17 cellular contexts compared by ENCODE assay signal in the genomic region with DNA sequence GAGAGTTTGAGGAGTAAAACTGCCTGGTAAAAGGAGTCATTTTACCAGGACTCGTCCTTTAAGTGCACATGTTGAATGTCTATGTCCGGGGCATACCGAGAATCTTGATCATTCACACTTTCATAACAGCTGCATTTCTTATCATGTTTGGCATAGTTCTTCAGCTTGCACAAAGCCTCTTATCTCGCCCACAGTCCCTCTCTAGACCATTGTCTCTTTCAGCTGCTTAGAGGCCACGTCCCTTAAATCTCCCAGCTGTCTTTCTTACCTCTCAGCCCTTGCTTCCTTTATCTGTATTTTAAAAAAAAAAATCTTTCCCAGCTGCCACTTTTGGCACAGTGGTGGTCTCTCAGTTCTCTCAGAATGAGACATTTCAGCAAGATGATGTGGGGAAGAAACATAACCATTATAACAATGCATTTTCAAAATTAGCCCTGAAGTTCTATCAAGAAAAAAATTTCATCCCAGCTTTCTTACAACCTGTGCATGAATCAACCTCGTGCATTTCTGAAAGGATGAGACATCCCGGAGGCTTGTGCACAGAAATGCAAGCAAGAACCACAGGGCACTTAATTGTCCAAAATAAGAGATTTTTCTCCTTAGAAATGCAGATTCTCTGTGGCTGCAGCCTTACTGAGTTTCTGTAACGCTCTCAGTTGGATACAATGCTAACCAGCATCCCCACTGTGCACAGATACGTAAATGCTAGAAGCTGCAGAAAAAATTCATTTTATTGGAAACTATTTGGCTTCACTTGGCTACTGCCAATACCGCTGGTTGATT. TPM values are rescaled to one million over a fixed set of nuclear protein-coding genes. Genes with fewer than 3 reads are reported as not detected.
DNase-seq lines count a peak whose midpoint lies in the region; ATAC-seq, FAIRE-seq and TF ChIP-seq lines count a peak whose summit lies in the region.
"Had no signal": no experiment of that assay in that cellular context is flagged by ENCODE, and none has a peak within 500 bp of the region (broad histone marks: within the 10 kb centered on the region; RNA-seq: fewer than 3 reads in every experiment).

No MANE protein-coding gene starts in this region.

- no peak overlapping the region for H4K5ac ChIP-seq in IMR-90 (ENCODE audit: low read depth, low read length)

- H2AK5ac ChIP-seq in IMR-90 (ENCODE audit: low read depth, low read length): no peak overlapping the region

- no peaks in the 10 kb centered on the region for H3K27me3 Mint-ChIP-seq in chondrocyte (ENCODE audit: low read depth)
- H3K27me3 Mint-ChIP-seq: activated B cell treated with CpG ODN at 0.5 μM for 24 hours; activated CD8-positive, alpha-beta memory T cell treated with anti-CD3 and anti-CD28 coated beads, Interleukin-2, amount 10 ng/mL, durations not matched to agents 7 days and 5 days had no signal

- H3K4me3 ChIP-seq in IMR-90 (ENCODE audit: insufficient read depth, low read depth, low read length) (no peak overlapping the region), astrocyte of the cerebellum (ENCODE audit: low read depth, low read length) (no peak overlapping the region), keratinocyte (ENCODE audit: control insufficient read depth in 2 of 3, extremely low read depth in 1 of 3, insufficient read depth in 2 of 3, low read depth in 1 of 3, low read length in 3 of 3) (no peak overlapping the region)
- H3K4me3 ChIP-seq: colonic mucosa, GM12878, upper lobe of left lung had no signal

- H2BK15ac ChIP-seq in IMR-90 (ENCODE audit: low read depth, low read length): no peak overlapping the region

- no peaks in the 10 kb centered on the region; the same call in 1 of the 2 replicates for H3K36me3 ChIP-seq in IMR-90 (ENCODE audit: control insufficient read depth, insufficient read depth, low read length)
- no peaks in the 10 kb centered on the region for H3K36me3 ChIP-seq in keratinocyte (ENCODE audit: control insufficient read depth in 2 of 2, extremely low read depth in 1 of 2, insufficient read depth in 2 of 2, low read length in 2 of 2)
- H3K36me3 ChIP-seq: colonic mucosa, upper lobe of left lung had no signal

- no peak overlapping the region for H3K4ac ChIP-seq in IMR-90 (ENCODE audit: low read depth, low read length)

- H2BK20ac ChIP-seq in IMR-90 (ENCODE audit: low read depth, low read length): no peak overlapping the region

- WGBS in IMR-90 (ENCODE audit: extremely low coverage in 2 of 2, insufficient read length in 1 of 2), 2 experiments: 7% methylated on average over 3 of the region's 10 CpGs; no CpG with 5 or more reads in 1 of the 2 experiments

- POLR2A ChIA-PET in IMR-90 (lab: Charles Lee; ENCODE audit: unreplicated experiment): no interaction called here

- H3K9ac ChIP-seq in IMR-90 (ENCODE audit: low read depth, low read length) (no peak overlapping the region), keratinocyte (ENCODE audit: control insufficient read depth, extremely low read depth, insufficient read depth, low read length) (no peak overlapping the region)

- H3K4me2 ChIP-seq in IMR-90 (ENCODE audit: low read depth, low read length) (peak overlapping the region; percentile 25; the same call in 1 of the 2 replicates), keratinocyte (ENCODE audit: control insufficient read depth, extremely low read depth, insufficient read depth, low read depth, low read length) (no peak overlapping the region)

- 0 out of 4 replicates have a peak overlapping the region, but pooled peaks of 1 of the 2 experiments have one; percentile 3 for H4K8ac ChIP-seq in IMR-90 (ENCODE audit: low read depth in 2 of 2, low read length in 2 of 2)

- H2AK9ac ChIP-seq in IMR-90 (replicated peaks; ENCODE audit: low read depth, low read length, poor library complexity): no peak overlapping the region

- H3K27ac Mint-ChIP-seq in chondrocyte (ENCODE audit: unreplicated experiment): no peak overlapping the region
- H3K27ac Mint-ChIP-seq: activated B cell treated with CpG ODN at 0.5 μM for 24 hours; activated CD8-positive, alpha-beta memory T cell treated with anti-CD3 and anti-CD28 coated beads, Interleukin-2, amount 10 ng/mL, durations not matched to agents 7 days and 5 days had no signal

- CTCF ChIA-PET in IMR-90 (lab: Yijun Ruan, JAX): no interaction called here

- H2BK120ac ChIP-seq in IMR-90 (ENCODE audit: low read depth, low read length): no peak overlapping the region

- no peak overlapping the region for H4K91ac ChIP-seq in IMR-90 (ENCODE audit: insufficient read depth, low read depth, low read length)

- TF ChIP-seq POLR2A in IMR-90 (IDR thresholded peaks at IDR 0.05; ENCODE audit: low read depth, low read length): no peak

- no peak for TF ChIP-seq RAD21 in IMR-90 (IDR thresholded peaks at IDR 0.05; ENCODE audit: low read length)

- no peak for TF ChIP-seq CTCF in IMR-90 (conservative IDR thresholded peaks at IDR 0.05; ENCODE audit: low read depth, low read length)
- no peak for TF ChIP-seq CTCF in astrocyte of the cerebellum (IDR thresholded peaks at IDR 0.05; ENCODE audit: low read depth, low read length, missing control alignments)
- TF ChIP-seq CTCF in keratinocyte (optimal IDR thresholded peaks at IDR 0.05 in 1 of 3, IDR thresholded peaks at IDR 0.05 in 1 of 3, conservative IDR thresholded peaks at IDR 0.05 in 1 of 3; ENCODE audit: extremely low read depth in 1 of 3, insufficient read depth in 2 of 3, low read length in 3 of 3): no peak
- no peak for TF ChIP-seq CTCF in chondrocyte (IDR thresholded peaks at IDR 0.05)

- H2BK5ac ChIP-seq in IMR-90 (ENCODE audit: low read depth, low read length, poor library complexity, severe bottlenecking): no peak overlapping the region

- intact Hi-C loops in IMR-90 (cut with micrococcal nuclease): no loop called here

- H3K79me2 ChIP-seq in keratinocyte (ENCODE audit: control insufficient read depth, insufficient read depth, low read length): no peaks in the 10 kb centered on the region

- no peaks in the 10 kb centered on the region for H3K79me1 ChIP-seq in IMR-90 (ENCODE audit: low read depth in 1 of 2, low read length in 2 of 2)

- H3K18ac ChIP-seq in IMR-90 (ENCODE audit: low read depth, low read length): no peak overlapping the region

- H3K9me3 ChIP-seq in IMR-90 (ENCODE audit: control insufficient read depth, insufficient read depth, low read length) (no peaks in the 10 kb centered on the region), keratinocyte (ENCODE audit: control insufficient read depth, low read depth, low read length) (no peaks in the 10 kb centered on the region)
- H3K9me3 ChIP-seq: colonic mucosa, upper lobe of left lung had no signal

- H4K20me1 ChIP-seq in IMR-90 (ENCODE audit: insufficient read depth, low read length): no peaks in the 10 kb centered on the region
- no peaks in the 10 kb centered on the region for H4K20me1 ChIP-seq in keratinocyte (ENCODE audit: control insufficient read depth, extremely low read depth, insufficient read depth, low read length)

- H2AFZ ChIP-seq in IMR-90 (replicated peaks; ENCODE audit: low read length, poor library complexity): peak overlapping the region; percentile 7
- H2AFZ ChIP-seq in keratinocyte (ENCODE audit: control insufficient read depth, low read length): no peak overlapping the region

- H3K36me3 Mint-ChIP-seq in chondrocyte (ENCODE audit: low read depth): no peaks in the 10 kb centered on the region
- H3K36me3 Mint-ChIP-seq: activated CD8-positive, alpha-beta memory T cell treated with anti-CD3 and anti-CD28 coated beads, Interleukin-2, amount 10 ng/mL, durations not matched to agents 7 days and 5 days had no signal

- DNase-seq in CMK (ENCODE audit: low read depth) (peak; percentile 39), IMR-90 (peak; percentile 72), astrocyte of the cerebellum (ENCODE audit: low read depth) (peak; percentile 63), keratinocyte (ENCODE audit: low read depth, low spot score) (no peak), NCI-H2196 treated with DMSO at 0.1 percent for 48 hours (lab: John Stamatoyannopoulos, UW; ENCODE audit: unreplicated experiment) (no peak), left lobe of liver (ENCODE audit: low spot score) (no peak), chondrocyte (ENCODE audit: low spot score) (no peak), NK-92 (lab: John Stamatoyannopoulos, UW; ENCODE audit: unreplicated experiment) (no peak)
- DNase-seq: activated B cell treated with CpG ODN at 0.5 μM for 24 hours; activated CD8-positive, alpha-beta memory T cell treated with anti-CD3 and anti-CD28 coated beads, Interleukin-2, amount 10 ng/mL, durations not matched to agents 7 days and 5 days; activated naive CD4-positive, alpha-beta T cell treated with anti-CD3 and anti-CD28 coated beads, Interleukin-2, amount 50 U/mL, for 16 hours; colonic mucosa; DMS53; NCI-H2081; posterior cingulate gyrus; upper lobe of left lung had no signal

- H3K14ac ChIP-seq in IMR-90 (replicated peaks; ENCODE audit: low read depth, low read length): no peak overlapping the region

- peak; percentile 88 for ATAC-seq in IMR-90 (ENCODE audit: low read depth)
- ATAC-seq in left lobe of liver: no peak
- ATAC-seq: activated CD8-positive, alpha-beta memory T cell treated with anti-CD3 and anti-CD28 coated beads, Interleukin-2, amount 10 ng/mL, durations not matched to agents 7 days and 5 days; GM12878 had no signal

- dilution Hi-C loops in IMR-90 (cut with HindIII; ENCODE audit: low sequenced_read_pairs, unreplicated experiment): no loop called here
- dilution Hi-C loops in keratinocyte (cut with MboI; ENCODE audit: extremely low pct_ligation_motif_present, low sequenced_read_pairs): no loop called here

- H3K4me1 ChIP-seq in IMR-90 (ENCODE audit: control insufficient read depth, insufficient read depth, low read length): peaks cover 6% of the 10 kb centered on the region; the same call in 1 of the 2 replicates
- no peaks in the 10 kb centered on the region for H3K4me1 ChIP-seq in keratinocyte (ENCODE audit: control insufficient read depth, extremely low read depth, insufficient read depth, low read length)
- H3K4me1 ChIP-seq: colonic mucosa, upper lobe of left lung had no signal

- H3K56ac ChIP-seq in IMR-90 (ENCODE audit: extremely low read depth, insufficient read depth, low read length): no peak overlapping the region

- no peak overlapping the region for H3K4me3 Mint-ChIP-seq in chondrocyte (ENCODE audit: unreplicated experiment)
- H3K4me3 Mint-ChIP-seq: activated B cell treated with CpG ODN at 0.5 μM for 24 hours; activated CD8-positive, alpha-beta memory T cell treated with anti-CD3 and anti-CD28 coated beads, Interleukin-2, amount 10 ng/mL, durations not matched to agents 7 days and 5 days had no signal

- peak; percentile 20 for FAIRE-seq in keratinocyte (lab: Jason Lieb, UNC)
- FAIRE-seq: GM12878 had no signal

- no peaks in the 10 kb centered on the region for H3K9me1 ChIP-seq in IMR-90 (ENCODE audit: insufficient read depth, low read length)
- H3K9me1 ChIP-seq in keratinocyte (ENCODE audit: control insufficient read depth, extremely low read depth, insufficient read depth, low read length): no peaks in the 10 kb centered on the region

- H3K23ac ChIP-seq in IMR-90 (ENCODE audit: low read depth, low read length): no peak overlapping the region; the same call in 1 of the 2 replicates

- H3K27me3 ChIP-seq in IMR-90 (ENCODE audit: control insufficient read depth, insufficient read depth, low read length) (no peaks in the 10 kb centered on the region), keratinocyte (ENCODE audit: control insufficient read depth, extremely low read depth, insufficient read depth, low read length) (no peaks in the 10 kb centered on the region)
- H3K27me3 ChIP-seq: colonic mucosa, upper lobe of left lung had no signal

- in situ Hi-C loops in IMR-90 (cut with MboI; ENCODE audit: low sequenced_read_pairs) (no loop called here), astrocyte of the cerebellum (cut with HindIII; ENCODE audit: low sequenced_read_pairs) (no loop called here)

- H3K27ac ChIP-seq in IMR-90 (ENCODE audit: insufficient read depth, low read length): no peak overlapping the region
- H3K27ac ChIP-seq in keratinocyte (ENCODE audit: control insufficient read depth, insufficient read depth, low read length): no peak overlapping the region
- H3K27ac ChIP-seq: colonic mucosa, upper lobe of left lung had no signal

- BruUV-seq in IMR-90 (replicated peaks; lab: Mats Ljungman, UMichigan): no TSS peak

- peaks cover 4% of the 10 kb centered on the region for H3K4me1 Mint-ChIP-seq in chondrocyte (ENCODE audit: low read depth)
- H3K4me1 Mint-ChIP-seq: activated B cell treated with CpG ODN at 0.5 μM for 24 hours; activated CD8-positive, alpha-beta memory T cell treated with anti-CD3 and anti-CD28 coated beads, Interleukin-2, amount 10 ng/mL, durations not matched to agents 7 days and 5 days had no signal

- H3K9me3 Mint-ChIP-seq in chondrocyte (ENCODE audit: low read depth): no peaks in the 10 kb centered on the region

RNA-seq across cellular contexts. Expression of a gene that starts 24.2 kb away (rescaled TPM):
- total RNA-seq in IMR-90 (2012; rRNA removed) (4.1 and 6.7 TPM in 2 replicates), left lobe of liver (0.05 TPM), chondrocyte (10.1 to 13.1 TPM (median 10.8 TPM) in 3 replicates)
- polyA plus RNA-seq in IMR-90 (2012; rRNA removed) (6.6 and 8.1 TPM in 2 replicates), keratinocyte (1.3 to 1.9 TPM (median 1.3 TPM) in 3 replicates)
- 3.4 and 9.8 TPM in 2 replicates for polyA plus RNA-seq in IMR-90 (2012; cell fraction: cytosol; rRNA removed)
- polyA plus RNA-seq in IMR-90 (2012; cell fraction: nucleus; rRNA removed; ENCODE audit: low replicate concordance): 10.1 and 17.8 TPM in 2 replicates
- 0.17 TPM for polyA plus RNA-seq in keratinocyte (2011; ENCODE audit: low read depth)
- 1.5 and 1.8 TPM in 2 replicates for polyA plus RNA-seq in keratinocyte (2011; cell fraction: cytosol; rRNA removed)
- 1.6 and 1.7 TPM in 2 replicates for polyA plus RNA-seq in keratinocyte (2011; cell fraction: nucleus; rRNA removed)
- 0.18 and 1.1 TPM in 2 replicates for polyA plus RNA-seq in keratinocyte (2012; ENCODE audit: low replicate concordance)
- polyA minus RNA-seq in keratinocyte: 1.2 to 6.2 TPM (median 5.8 TPM) in 3 replicates
- 4.8 TPM for polyA minus RNA-seq in keratinocyte (2011; cell fraction: cytosol; rRNA and poly(A)+ RNA removed)
- 0.53 and 2.6 TPM in 2 replicates for polyA minus RNA-seq in keratinocyte (2011; cell fraction: nucleus; rRNA and poly(A)+ RNA removed)
- total RNA-seq: activated B cell treated with CpG ODN at 0.5 μM for 24 hours; activated CD8-positive, alpha-beta memory T cell treated with anti-CD3 and anti-CD28 coated beads, Interleukin-2, amount 10 ng/mL, durations not matched to agents 7 days and 5 days had no signal

Comparison
In these comparisons a context has a peak if more than half of its experiments do, and no peak if none do; other contexts are left out.
1. DNase-seq: peak in CMK (single experiment), IMR-90 (single experiment) and astrocyte of the cerebellum (single experiment); none in keratinocyte (single experiment), NCI-H2196 treated with DMSO at 0.1 percent for 48 hours (single experiment), left lobe of liver (single experiment), chondrocyte (single experiment) and NK-92 (single experiment).